Comparison of ENCODE assay signal across 15 cellular contexts in the genomic region with DNA sequence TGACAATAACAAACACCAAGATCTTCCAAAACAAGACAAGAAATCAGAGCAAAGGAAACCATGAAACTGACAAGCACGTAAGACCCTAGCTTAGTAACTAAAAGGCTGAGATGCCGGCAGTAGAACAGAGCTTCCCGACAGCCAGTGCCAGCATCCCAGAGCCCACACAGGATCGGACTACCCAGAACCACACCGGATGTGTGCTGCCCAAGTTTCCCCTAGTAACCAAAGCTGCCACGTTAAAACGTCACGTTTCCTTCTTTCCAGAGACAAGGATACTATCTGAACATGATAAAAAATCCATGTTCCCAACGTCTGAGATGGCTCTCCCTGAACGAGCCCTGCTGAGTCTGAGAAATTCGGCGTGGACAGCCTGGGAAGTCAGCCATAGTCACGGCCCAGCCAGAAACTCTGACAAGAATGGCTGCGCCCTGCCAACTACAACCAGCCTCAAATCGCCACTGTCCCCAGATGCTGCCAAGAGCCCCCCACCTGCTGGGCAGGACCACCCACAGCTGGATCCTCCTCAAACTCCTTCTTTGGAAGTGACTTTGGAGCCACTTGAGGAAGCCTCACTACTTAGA.
"Had no signal": no experiment of that assay in that cellular context is flagged by ENCODE, and none has a peak within 500 bp of the region (broad histone marks: within the 10 kb centered on the region; RNA-seq: fewer than 3 reads in every experiment).

No MANE protein-coding gene starts in this region.

- H3K4me3 Mint-ChIP-seq: activated CD4-positive, alpha-beta memory T cell treated with anti-CD3 and anti-CD28 coated beads for 36 hours; activated naive CD4-positive, alpha-beta T cell treated with anti-CD3 and anti-CD28 coated beads for 36 hours; activated T-helper 1 cell treated with anti-CD3 and anti-CD28 coated beads, Interleukin-12 subunit alpha, Interleukin-12 subunit beta, Interleukin-2, Interleukin-4 antibody, amounts not matched to agents 30 ng/mL and 10 ng/mL and 1 ng/mL, durations not matched to agents 14 hours and 24 hours and 36 hours; central memory CD8-positive, alpha-beta T cell; dendritic cell treated with granulocyte-macrophage colony-stimulating factor and Interleukin-4, amounts not matched to agents 40 ng/mL and 50 ng/mL, for 4 days; naive thymus-derived CD8-positive, alpha-beta T cell had no signal

- H3K9me3 ChIP-seq: prostate gland, SJSA1 had no signal

- H3K27me3 Mint-ChIP-seq: activated CD4-positive, alpha-beta memory T cell treated with anti-CD3 and anti-CD28 coated beads for 36 hours; central memory CD8-positive, alpha-beta T cell; dendritic cell treated with granulocyte-macrophage colony-stimulating factor and Interleukin-4, amounts not matched to agents 40 ng/mL and 50 ng/mL, for 4 days; naive thymus-derived CD8-positive, alpha-beta T cell had no signal

- ATAC-seq: foreskin keratinocyte; naive thymus-derived CD8-positive, alpha-beta T cell had no signal

- H3K9me3 Mint-ChIP-seq: activated CD4-positive, alpha-beta memory T cell treated with anti-CD3 and anti-CD28 coated beads for 36 hours; activated naive CD4-positive, alpha-beta T cell treated with anti-CD3 and anti-CD28 coated beads for 36 hours; activated T-helper 1 cell treated with anti-CD3 and anti-CD28 coated beads, Interleukin-12 subunit alpha, Interleukin-12 subunit beta, Interleukin-2, Interleukin-4 antibody, amounts not matched to agents 30 ng/mL and 10 ng/mL and 1 ng/mL, durations not matched to agents 14 hours and 24 hours and 36 hours; central memory CD8-positive, alpha-beta T cell; dendritic cell treated with granulocyte-macrophage colony-stimulating factor and Interleukin-4, amounts not matched to agents 40 ng/mL and 50 ng/mL, for 4 days; naive thymus-derived CD8-positive, alpha-beta T cell had no signal

- H3K27me3 ChIP-seq: foreskin keratinocyte, SJSA1 had no signal

- H3K4me1 ChIP-seq: foreskin keratinocyte, prostate gland, SJSA1 had no signal

- H3K27ac Mint-ChIP-seq: activated CD4-positive, alpha-beta memory T cell treated with anti-CD3 and anti-CD28 coated beads for 36 hours; activated naive CD4-positive, alpha-beta T cell treated with anti-CD3 and anti-CD28 coated beads for 36 hours; activated T-helper 1 cell treated with anti-CD3 and anti-CD28 coated beads, Interleukin-12 subunit alpha, Interleukin-12 subunit beta, Interleukin-2, Interleukin-4 antibody, amounts not matched to agents 30 ng/mL and 10 ng/mL and 1 ng/mL, durations not matched to agents 14 hours and 24 hours and 36 hours had no signal

- DNase-seq: activated CD4-positive, alpha-beta memory T cell treated with anti-CD3 and anti-CD28 coated beads for 36 hours; activated CD8-positive, alpha-beta memory T cell treated with anti-CD3 and anti-CD28 coated beads, Interleukin-2, amount 50 U/mL, for 48 hours; activated naive CD4-positive, alpha-beta T cell treated with anti-CD3 and anti-CD28 coated beads for 36 hours; erythroblast; foreskin keratinocyte; islet precursor cell; naive thymus-derived CD8-positive, alpha-beta T cell; stimulated activated CD4-positive, alpha-beta T cell treated with anti-CD3 and anti-CD28 coated beads, Interleukin-2, amount 100 ng/mL, for 48 hours; stimulated activated naive CD4-positive, alpha-beta T cell treated with Interleukin-2 at 50 U/mL for 16 hours; T-helper 9 cell had no signal

- H3K27ac ChIP-seq: foreskin keratinocyte, prostate gland, SJSA1 had no signal

- H3K4me3 ChIP-seq: prostate gland, SJSA1 had no signal
